29 cellular contexts compared by ENCODE assay signal in the genomic region with DNA sequence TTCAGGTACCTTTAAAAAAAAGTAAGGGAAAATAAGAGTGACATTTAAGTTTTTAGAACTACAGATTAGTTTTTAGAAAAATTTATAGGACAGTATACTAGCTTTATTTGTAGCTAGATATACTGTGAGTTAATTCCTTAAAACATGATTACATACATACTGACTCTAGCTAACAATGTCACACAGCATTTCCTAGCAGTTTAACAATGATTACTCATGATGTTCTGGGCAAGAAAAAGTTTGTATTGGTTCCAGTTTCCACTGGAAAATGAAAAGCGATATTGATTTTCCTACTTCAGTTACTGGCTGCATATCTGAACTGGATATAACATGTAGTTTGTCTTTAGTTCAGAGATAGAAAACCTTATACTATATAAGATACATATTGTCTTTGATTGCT.
"Had no signal": no experiment of that assay in that cellular context is flagged by ENCODE, and none has a peak within 500 bp of the region (broad histone marks: within the 10 kb centered on the region; RNA-seq: fewer than 3 reads in every experiment).

No MANE protein-coding gene starts in this region.

- DNase-seq: heart right ventricle; kidney; left colon; left lung; lower lobe of right lung; mammary epithelial cell; mesenchymal stem cell; naive thymus-derived CD8-positive, alpha-beta T cell; occipital lobe; retina; right cardiac atrium; stimulated activated CD4-positive, alpha-beta T cell treated with anti-CD3 and anti-CD28 coated beads, Interleukin-12 subunit alpha, Interleukin-12 subunit beta, amount 100 ng/mL, for 4 hours; stimulated activated CD4-positive, alpha-beta T cell treated with anti-CD3 and anti-CD28 coated beads, Interleukin-15, amount 100 ng/mL, for 24 hours; stimulated activated CD4-positive, alpha-beta T cell treated with anti-CD3 and anti-CD28 coated beads, Interleukin-2, amount 100 ng/mL, for 24 hours; stimulated activated CD4-positive, alpha-beta T cell treated with anti-CD3 and anti-CD28 coated beads, Interleukin-4, amount 100 ng/mL, for 1 hour; stimulated activated naive CD4-positive, alpha-beta T cell; tibial artery; upper lobe of right lung had no signal

- H3K27ac ChIP-seq: heart right ventricle, hepatocyte, left lung, lower lobe of right lung, neutrophil, skin epidermis, suprapubic skin, thoracic aorta, tibial artery, upper lobe of right lung had no signal

- H3K4me1 ChIP-seq: heart right ventricle, left lung, lower lobe of right lung, tibial artery, upper lobe of right lung had no signal

- H3K9me3 Mint-ChIP-seq: naive thymus-derived CD8-positive, alpha-beta T cell; neural crest cell; stimulated activated effector memory CD8-positive, alpha-beta T cell treated with anti-CD3 and anti-CD28 coated beads, Interleukin-12 subunit alpha, Interleukin-12 subunit beta, amount 100 ng/mL, for 72 hours; stimulated activated naive CD8-positive, alpha-beta T cell treated with anti-CD3 and anti-CD28 coated beads, Interleukin-15, Interleukin-2, amounts not matched to agents 100 ng/mL and 50 ng/mL, for 24 hours had no signal

- H3K79me2 ChIP-seq: hepatocyte had no signal

- H3K27me3 ChIP-seq: heart right ventricle, hepatocyte, left lung, neutrophil, suprapubic skin, tibial artery, upper lobe of right lung had no signal

- H3K4me3 ChIP-seq: heart right ventricle, hepatocyte, left lung, lower lobe of right lung, skin epidermis, suprapubic skin, thoracic aorta, tibial artery, upper lobe of right lung had no signal

- H3K27me3 Mint-ChIP-seq: naive thymus-derived CD8-positive, alpha-beta T cell; progenitor cell of endocrine pancreas; stimulated activated naive CD8-positive, alpha-beta T cell treated with anti-CD3 and anti-CD28 coated beads, Interleukin-15, Interleukin-2, amounts not matched to agents 100 ng/mL and 50 ng/mL, for 24 hours had no signal

- H3K4me3 Mint-ChIP-seq: naive thymus-derived CD8-positive, alpha-beta T cell; nephron; neural crest cell; stimulated activated effector memory CD8-positive, alpha-beta T cell treated with anti-CD3 and anti-CD28 coated beads, Interleukin-12 subunit alpha, Interleukin-12 subunit beta, amount 100 ng/mL, for 72 hours; stimulated activated naive CD8-positive, alpha-beta T cell treated with anti-CD3 and anti-CD28 coated beads, Interleukin-15, Interleukin-2, amounts not matched to agents 100 ng/mL and 50 ng/mL, for 24 hours had no signal

- H3K27ac Mint-ChIP-seq: naive thymus-derived CD8-positive, alpha-beta T cell; nephron; stimulated activated effector memory CD8-positive, alpha-beta T cell treated with anti-CD3 and anti-CD28 coated beads, Interleukin-12 subunit alpha, Interleukin-12 subunit beta, amount 100 ng/mL, for 72 hours; stimulated activated naive CD8-positive, alpha-beta T cell treated with anti-CD3 and anti-CD28 coated beads, Interleukin-15, Interleukin-2, amounts not matched to agents 100 ng/mL and 50 ng/mL, for 24 hours had no signal

- H3K4me1 Mint-ChIP-seq: nephron; neural crest cell; stimulated activated effector memory CD8-positive, alpha-beta T cell treated with anti-CD3 and anti-CD28 coated beads, Interleukin-12 subunit alpha, Interleukin-12 subunit beta, amount 100 ng/mL, for 72 hours had no signal

- H3K9me3 ChIP-seq: heart right ventricle, left lung, lower lobe of right lung, neutrophil, suprapubic skin, thoracic aorta, tibial artery, upper lobe of right lung had no signal

- H2AFZ ChIP-seq: hepatocyte had no signal

- ATAC-seq: heart right ventricle; left colon; left lung; lower lobe of right lung; naive thymus-derived CD8-positive, alpha-beta T cell; right cardiac atrium; sciatic nerve; stimulated activated effector memory CD8-positive, alpha-beta T cell treated with anti-CD3 and anti-CD28 coated beads, Interleukin-12 subunit alpha, Interleukin-12 subunit beta, amount 100 ng/mL, for 72 hours; upper lobe of right lung had no signal

- H3K4me2 ChIP-seq: hepatocyte had no signal
